Comparison of ENCODE assay signal across 21 cellular contexts in genomic region chr12:16100206-16100605, GRCh38.
A peak's percentile ranks its signal among the peaks of the same experiment; 100 is the strongest.
DNase-seq lines count a peak whose midpoint lies in the region; ATAC-seq, FAIRE-seq and TF ChIP-seq lines count a peak whose summit lies in the region.
"Had no signal": no experiment of that assay in that cellular context is flagged by ENCODE, and none has a peak within 500 bp of the region (broad histone marks: within the 10 kb centered on the region; RNA-seq: fewer than 3 reads in every experiment).

No MANE protein-coding gene starts in this region.

- H3K27me3 ChIP-seq in SK-N-SH (ENCODE audit: insufficient read depth) (no peaks in the 10 kb centered on the region), K562 (ENCODE audit: control insufficient read depth in 2 of 2, insufficient read depth in 2 of 2, low read length in 2 of 2) (no peaks in the 10 kb centered on the region), mesenchymal stem cell (ENCODE audit: control insufficient read depth in 1 of 2, insufficient read depth in 1 of 2, low read length in 2 of 2) (no peaks in the 10 kb centered on the region)
- H3K27me3 ChIP-seq: BE2C, BLaER1 had no signal

- H3K14ac ChIP-seq in mesenchymal stem cell (ENCODE audit: low read length in 2 of 2): no peak overlapping the region

- H2AK5ac ChIP-seq in mesenchymal stem cell (ENCODE audit: low read length, severe bottlenecking): no peak overlapping the region

- H3K4me2 ChIP-seq in SK-N-SH (no peak overlapping the region), A549 (no peak overlapping the region), K562 (ENCODE audit: insufficient read depth, low read length) (no peak overlapping the region), mesenchymal stem cell (ENCODE audit: low read length, poor library complexity, severe bottlenecking) (no peak overlapping the region)
- H3K4me2 ChIP-seq: BLaER1 had no signal

- ATAC-seq in SK-N-SH treated with all-trans-retinoic acid at 6 μM for 48 hours (no peak), A549 (no peak), K562 (no peak), left ventricle myocardium superior (no peak)

- WGBS in SK-N-SH (ENCODE audit: low lambda C conversion rate): 27% methylated on average over 3 of the region's 3 CpGs
- WGBS in A549 (ENCODE audit: missing lambda C conversion rate): 15% methylated on average over 3 of the region's 3 CpGs
- 0% methylated on average over 3 of the region's 3 CpGs for WGBS in K562 (ENCODE audit: insufficient coverage, low coverage, missing lambda C conversion rate)
- WGBS in mesenchymal stem cell: 41% methylated on average over 2 of the region's 3 CpGs

- H3K4ac ChIP-seq in mesenchymal stem cell (ENCODE audit: low read depth in 1 of 2, low read length in 2 of 2): no peak overlapping the region

- TF ChIP-seq RAD21 in SK-N-SH (IDR thresholded peaks at IDR 0.05; ENCODE audit: low read length): no peak
- no peak for TF ChIP-seq RAD21 in A549 (conservative IDR thresholded peaks at IDR 0.05 in 1 of 2, IDR thresholded peaks at IDR 0.05 in 1 of 2)
- TF ChIP-seq RAD21 in K562 (CRISPR knock-in tag; conservative IDR thresholded peaks at IDR 0.05 in 1 of 2, IDR thresholded peaks at IDR 0.05 in 1 of 2): no peak

- H2AFZ ChIP-seq in SK-N-SH (ENCODE audit: low read depth) (no peak overlapping the region), K562 (ENCODE audit: low read depth, low read length) (no peak overlapping the region), mesenchymal stem cell (ENCODE audit: low read depth, low read length) (no peak overlapping the region)

- DNase-seq in SK-N-SH: no peak
- DNase-seq in A549 (ENCODE audit: low read depth in 1 of 2, low spot score in 1 of 2): no peak
- no peak for DNase-seq in K562 (ENCODE audit: extremely low read depth in 1 of 4, low spot score in 3 of 4)
- no peak for DNase-seq in mesenchymal stem cell
- DNase-seq in DMS 273 treated with DMSO at 0.1 percent for 48 hours (lab: John Stamatoyannopoulos, UW): no peak
- no peak for DNase-seq in left ventricle myocardium superior
- DNase-seq: ACHN; BE2C; C1 segment of cervical spinal cord; CD4-positive, alpha-beta memory T cell; CD4-positive, CD25-positive, alpha-beta regulatory T cell; CD8-positive, alpha-beta memory T cell; COR-L47; DMS79 treated with DMSO at 0.1 percent for 48 hours; GF-D8 had no signal

- H3K4me3 ChIP-seq in SK-N-SH (ENCODE audit: low read depth in 2 of 2, low read length in 1 of 2) (no peak overlapping the region), A549 (no peak overlapping the region), K562 (no peak overlapping the region), mesenchymal stem cell (ENCODE audit: insufficient read depth in 1 of 2, low read depth in 1 of 2, low read length in 2 of 2) (no peak overlapping the region)
- H3K4me3 ChIP-seq: BLaER1 had no signal

- H2BK5ac ChIP-seq in mesenchymal stem cell (ENCODE audit: low read depth, low read length, poor library complexity, severe bottlenecking): peak overlapping the region; percentile 62

- TF ChIP-seq CTCF in SK-N-SH (IDR thresholded peaks at IDR 0.05) (no peak), A549 (IDR thresholded peaks at IDR 0.05) (no peak), K562 (IDR thresholded peaks at IDR 0.05 in 2 of 3, conservative IDR thresholded peaks at IDR 0.05 in 1 of 3; ENCODE audit: insufficient read depth in 2 of 3, low read depth in 1 of 3, low read length in 3 of 3) (no peak)

- H3K9me3 ChIP-seq in SK-N-SH (no peaks in the 10 kb centered on the region), A549 (peaks cover 17% of the 10 kb centered on the region), K562 (replicated peaks; ENCODE audit: control insufficient read depth, insufficient read depth, low read depth, low read length) (no peaks in the 10 kb centered on the region), mesenchymal stem cell (ENCODE audit: control insufficient read depth, low read length) (peaks cover 31% of the 10 kb centered on the region)
- H3K9me3 ChIP-seq: BE2C had no signal

- H3K36me3 ChIP-seq in SK-N-SH (replicated peaks in 1 of 2; ENCODE audit: control insufficient read depth in 1 of 2, insufficient read depth in 2 of 2, low read length in 1 of 2) (no peaks in the 10 kb centered on the region), K562 (ENCODE audit: control insufficient read depth, insufficient read depth, low read length) (no peaks in the 10 kb centered on the region), mesenchymal stem cell (ENCODE audit: control insufficient read depth in 1 of 2, insufficient read depth in 2 of 2, low read depth in 1 of 2, low read length in 2 of 2) (no peaks in the 10 kb centered on the region)
- H3K36me3 ChIP-seq: BE2C, BLaER1 had no signal

- H3K9me1 ChIP-seq in K562 (ENCODE audit: control insufficient read depth, insufficient read depth, low read length): no peaks in the 10 kb centered on the region

- CTCF ChIA-PET in SK-N-SH (lab: Yijun Ruan, JAX): no interaction called here
- CTCF ChIA-PET in A549 (lab: Yijun Ruan, JAX): no interaction called here
- CTCF ChIA-PET in K562 (lab: Yijun Ruan, JAX; ENCODE audit: low intra/inter-chr PET ratio): no interaction called here

- H3K27ac ChIP-seq in SK-N-SH (ENCODE audit: low read depth in 2 of 2, low read length in 1 of 2): no peak overlapping the region
- H3K27ac ChIP-seq in A549: no peak overlapping the region
- H3K27ac ChIP-seq in K562 (ENCODE audit: extremely low read depth, low read depth, low read length): no peak overlapping the region
- H3K27ac ChIP-seq in mesenchymal stem cell (ENCODE audit: low read length, poor library complexity, severe bottlenecking): no peak overlapping the region
- H3K27ac ChIP-seq: 22Rv1, BLaER1 had no signal

- H3K79me2 ChIP-seq in SK-N-SH (ENCODE audit: insufficient read depth) (no peaks in the 10 kb centered on the region), K562 (ENCODE audit: control insufficient read depth, insufficient read depth, low read length) (no peaks in the 10 kb centered on the region)

- BruUV-seq in K562 (replicated peaks; lab: Mats Ljungman, UMichigan): no TSS peak

- in situ Hi-C loops in K562 (cut with MboI): no loop called here

- no peak overlapping the region for H3K23ac ChIP-seq in mesenchymal stem cell (ENCODE audit: low read length in 2 of 2)

- FAIRE-seq in A549 (lab: Jason Lieb, UNC): no peak
- no peak for FAIRE-seq in K562 (lab: Jason Lieb, UNC)
- FAIRE-seq: G401.6, GM12892, GM18507 had no signal

- no peak overlapping the region for H2BK15ac ChIP-seq in mesenchymal stem cell (ENCODE audit: low read depth, poor library complexity, severe bottlenecking)

- no peaks in the 10 kb centered on the region for H3K79me1 ChIP-seq in mesenchymal stem cell (replicated peaks; ENCODE audit: low read length, poor library complexity, severe bottlenecking)

- H3K9me2 ChIP-seq in SK-N-SH: no peaks in the 10 kb centered on the region

- TF ChIP-seq POLR2A in A549 (IDR thresholded peaks at IDR 0.05; ENCODE audit: low read length): no peak
- TF ChIP-seq POLR2A in K562 (conservative IDR thresholded peaks at IDR 0.05): no peak

- no peak overlapping the region for H4K8ac ChIP-seq in mesenchymal stem cell (ENCODE audit: low read length)

- POLR2A ChIA-PET in SK-N-SH (lab: Yijun Ruan, JAX) (no interaction called here), A549 (lab: Yijun Ruan, JAX) (no interaction called here), K562 (lab: Yijun Ruan, JAX) (no interaction called here)

- H3F3A ChIP-seq in SK-N-SH (replicated peaks; ENCODE audit: insufficient read depth): no peaks in the 10 kb centered on the region

- no peak overlapping the region for H2BK120ac ChIP-seq in mesenchymal stem cell (ENCODE audit: low read depth, low read length)

- TF ChIP-seq EP300 in SK-N-SH (IDR thresholded peaks at IDR 0.05; ENCODE audit: borderline replicate concordance in 1 of 2, low read depth in 1 of 2, low read length in 1 of 2): no peak
- no peak for TF ChIP-seq EP300 in A549 (IDR thresholded peaks at IDR 0.05)
- TF ChIP-seq EP300 in K562 (IDR thresholded peaks at IDR 0.05; ENCODE audit: low read length): no peak

- intact Hi-C loops in K562 (cut with micrococcal nuclease) (no loop called here), left ventricle myocardium superior (cut with micrococcal nuclease) (no loop called here)

- H3K4me1 ChIP-seq in SK-N-SH (ENCODE audit: control insufficient read depth in 1 of 2, insufficient read depth in 2 of 2, low read depth in 1 of 2, low read length in 1 of 2) (peaks cover 0 to 7% of the 10 kb centered on the region in 2 experiments; a peak in 1 of 4 replicates), A549 (no peaks in the 10 kb centered on the region), K562 (replicated peaks in 1 of 2; ENCODE audit: control insufficient read depth in 2 of 2, insufficient read depth in 2 of 2, low read length in 2 of 2) (no peaks in the 10 kb centered on the region), mesenchymal stem cell (ENCODE audit: control insufficient read depth, insufficient read depth, low read depth, low read length) (no peaks in the 10 kb centered on the region)
- H3K4me1 ChIP-seq: BE2C had no signal

- no peak overlapping the region for H4K91ac ChIP-seq in mesenchymal stem cell (ENCODE audit: low read length)

- H3K18ac ChIP-seq in mesenchymal stem cell (ENCODE audit: low read depth in 1 of 2, low read length in 2 of 2): no peak overlapping the region

- H4K20me1 ChIP-seq in SK-N-SH (ENCODE audit: insufficient read depth): no peaks in the 10 kb centered on the region
- H4K20me1 ChIP-seq in K562 (replicated peaks; ENCODE audit: control insufficient read depth, insufficient read depth, low read length): no peaks in the 10 kb centered on the region
- H4K20me1 ChIP-seq: BLaER1 had no signal

- H2BK12ac ChIP-seq in mesenchymal stem cell (ENCODE audit: low read length in 2 of 2): no peak overlapping the region

- H3K9ac ChIP-seq in SK-N-SH: no peak overlapping the region
- H3K9ac ChIP-seq in K562 (ENCODE audit: insufficient read depth in 1 of 2, low read depth in 2 of 2, low read length in 2 of 2): no peak overlapping the region
- no peak overlapping the region for H3K9ac ChIP-seq in mesenchymal stem cell (ENCODE audit: low read length)
- H3K9ac ChIP-seq: BLaER1 had no signal

TF ChIP-seq in SK-N-SH, 30 proteins besides CTCF, POLR2A, EP300 and RAD21 (continues in another document):
- no peak for TF ChIP-seq RXRA (IDR thresholded peaks at IDR 0.05; ENCODE audit: borderline replicate concordance, low read depth)

TF ChIP-seq in SK-N-SH treated with all-trans-retinoic acid at 6 μM for 48 hours, 23 proteins besides CTCF, POLR2A, EP300 and RAD21 (continues in another document):
- no peak for TF ChIP-seq ESRRG (CRISPR knock-in tag; IDR thresholded peaks at IDR 0.05)
- TF ChIP-seq ZNF70 (CRISPR knock-in tag; IDR thresholded peaks at IDR 0.05): no peak
- TF ChIP-seq OSR1 (CRISPR knock-in tag; IDR thresholded peaks at IDR 0.05): no peak
- TF ChIP-seq TCF4 (CRISPR knock-in tag; IDR thresholded peaks at IDR 0.05; ENCODE audit: borderline replicate concordance): no peak

TF ChIP-seq in A549, 52 proteins besides CTCF, POLR2A, EP300 and RAD21 (continues in another document):
- TF ChIP-seq FOSL2 (IDR thresholded peaks at IDR 0.05): no peak
- no peak for TF ChIP-seq FOSL2 (CRISPR knock-in tag; IDR thresholded peaks at IDR 0.05)

TF ChIP-seq in K562, 482 proteins besides CTCF, POLR2A, EP300 and RAD21 (continues in another document):
- TF ChIP-seq THRAP3 (IDR thresholded peaks at IDR 0.05; ENCODE audit: borderline replicate concordance): no peak
- TF ChIP-seq RAD51 (IDR thresholded peaks at IDR 0.05; ENCODE audit: borderline replicate concordance, low read depth): peak; percentile 26; the same call in 1 of the 2 replicates
